ENCODE assay signal across 9 cellular contexts in genomic region chr11:35035894-35036408, GRCh38.
DNase-seq lines count a peak whose midpoint lies in the region; ATAC-seq and TF ChIP-seq lines count a peak whose summit lies in the region.
"Had no signal": no experiment of that assay in that cellular context is flagged by ENCODE, and none has a peak within 500 bp of the region (broad histone marks: within the 10 kb centered on the region; RNA-seq: fewer than 3 reads in every experiment).

No MANE protein-coding gene starts in this region.

- no peak overlapping the region for H3K4me3 ChIP-seq in right lobe of liver
- H3K4me3 ChIP-seq: ascending aorta had no signal

- H3K36me3 ChIP-seq in right lobe of liver = no peaks in the 10 kb centered on the region
- H3K36me3 ChIP-seq: ascending aorta had no signal

- intact Hi-C loops in right lobe of liver (cut with DNase I) = no loop called here

- no peak for TF ChIP-seq CTCF in right lobe of liver (IDR thresholded peaks at IDR 0.05)

- TF ChIP-seq POLR2A in right lobe of liver (IDR thresholded peaks at IDR 0.05) = no peak

- no peaks in the 10 kb centered on the region for H3K4me1 ChIP-seq in right lobe of liver

- no peak overlapping the region for H3K27ac ChIP-seq in right lobe of liver
- H3K27ac ChIP-seq: ascending aorta had no signal

- WGBS in right lobe of liver (ENCODE audit: insufficient coverage, low coverage, low lambda C conversion rate, missing lambda C conversion rate) = 44% methylated on average over 2 of the region's 3 CpGs

- ATAC-seq in HG02852 (IDR thresholded peaks at IDR 0.05; ENCODE audit: unreplicated experiment) (peak; percentile 37), right lobe of liver (peak in 3 of 4 donors; percentile 24 to 54 (median 47))

- H3K9me3 ChIP-seq in right lobe of liver = no peaks in the 10 kb centered on the region
- H3K9me3 ChIP-seq: ascending aorta had no signal

- peak; percentile 80 for DNase-seq in GM03348 (ENCODE audit: low spot score)
- peak; percentile 98 for DNase-seq in SKM-1 treated with dmso at 0.1 percent for 144 hours (lab: John Stamatoyannopoulos, UW; ENCODE audit: unreplicated experiment)
- no peak for DNase-seq in right lobe of liver
- no peak for DNase-seq in NCI-H1436 treated with DMSO at 0.1 percent for 48 hours (lab: John Stamatoyannopoulos, UW)
- DNase-seq in LoVo (ENCODE audit: low spot score) = no peak
- DNase-seq in stimulated activated CD8-positive, alpha-beta memory T cell treated with anti-CD3 and anti-CD28 coated beads, Interleukin-4, amount 100 ng/mL, for 48 hours = no peak
- no peak for DNase-seq in NCI-H146 (lab: John Stamatoyannopoulos, UW)

- no peaks in the 10 kb centered on the region for H3K27me3 ChIP-seq in right lobe of liver
- H3K27me3 ChIP-seq: ascending aorta had no signal

Comparison
In these comparisons a context has a peak if more than half of its experiments do, and no peak if none do; other contexts are left out.
1. DNase-seq: peak in GM03348 (single experiment) and SKM-1 treated with dmso at 0.1 percent for 144 hours (single experiment); none in right lobe of liver (0 of 3), NCI-H1436 treated with DMSO at 0.1 percent for 48 hours (single experiment), LoVo (single experiment), stimulated activated CD8-positive, alpha-beta memory T cell treated with anti-CD3 and anti-CD28 coated beads, Interleukin-4, amount 100 ng/mL, for 48 hours (single experiment) and NCI-H146 (single experiment).